13 cellular contexts compared by ENCODE assay signal in genomic region chrX:46577116-46578005, GRCh38. TPM values are rescaled to one million over a fixed set of nuclear protein-coding genes. Genes with fewer than 3 reads are reported as not detected.
DNase-seq lines count a peak whose midpoint lies in the region; ATAC-seq, FAIRE-seq and TF ChIP-seq lines count a peak whose summit lies in the region.
"Had no signal": no experiment of that assay in that cellular context is flagged by ENCODE, and none has a peak within 500 bp of the region (broad histone marks: within the 10 kb centered on the region; RNA-seq: fewer than 3 reads in every experiment).

No MANE protein-coding gene starts in this region.

- H3K9me2 ChIP-seq in SK-N-SH, result no peaks in the 10 kb centered on the region

- peaks cover 11% of the 10 kb centered on the region for H3F3A ChIP-seq in SK-N-SH (replicated peaks; ENCODE audit: insufficient read depth)

- H3K4me3 Mint-ChIP-seq in activated T-helper 2 cell treated with anti-CD3 and anti-CD28 coated beads, Interferon-gamma antibody, Interleukin-2, Interleukin-4, amounts not matched to agents 10 μg/mL and 5 μg/mL and 100 μg/mL, durations not matched to agents 14 hours and 24 hours and 36 hours (ENCODE audit: low read depth), result peak overlapping the region; percentile 62

- H3K4me2 ChIP-seq in SK-N-SH, result peak overlapping the region; percentile 82

- TF ChIP-seq CTCF in SK-N-SH (IDR thresholded peaks at IDR 0.05), result no peak
- no peak for TF ChIP-seq CTCF in kidney (IDR thresholded peaks at IDR 0.05; ENCODE audit: borderline replicate concordance, extremely low read depth, insufficient read depth)

- DNase-seq in SK-N-SH (no peak), GM12891 (ENCODE audit: insufficient read length, low spot score) (no peak), kidney tubule cell (ENCODE audit: low spot score) (peak; percentile 72), kidney (no peak), Kasumi-1 (lab: John Stamatoyannopoulos, UW) (no peak), NCI-H510A (lab: John Stamatoyannopoulos, UW) (no peak)
- no peak for DNase-seq in activated T-helper 2 cell treated with anti-CD3 and anti-CD28 coated beads, Interferon-gamma antibody, Interleukin-2, Interleukin-4, amounts not matched to agents 10 μg/mL and 5 μg/mL and 100 μg/mL, durations not matched to agents 14 hours and 24 hours and 36 hours (ENCODE audit: low spot score)
- DNase-seq: activated effector memory CD4-positive, alpha-beta T cell treated with Interleukin-2 at 50 U/mL for 16 hours; endodermal cell; NCI-H2107; stimulated activated CD8-positive, alpha-beta memory T cell treated with anti-CD3 and anti-CD28 coated beads, Interleukin-4, amount 100 ng/mL, for 48 hours had no signal

- WGBS in SK-N-SH (ENCODE audit: low lambda C conversion rate), result 18% methylated on average over 7 of the region's 7 CpGs

- H3K9ac ChIP-seq in SK-N-SH (no peak overlapping the region), kidney (ENCODE audit: low read length in 2 of 2) (no peak overlapping the region)

- TF ChIP-seq RAD21 in SK-N-SH (IDR thresholded peaks at IDR 0.05; ENCODE audit: low read length), result no peak

- intact Hi-C loops in activated T-helper 2 cell treated with anti-CD3 and anti-CD28 coated beads, Interferon-gamma antibody, Interleukin-2, Interleukin-4, amounts not matched to agents 10 μg/mL and 5 μg/mL and 100 μg/mL, durations not matched to agents 14 hours and 24 hours and 36 hours (cut with micrococcal nuclease), result loop anchor here (10.0 kb wide), 1 partner anchor 217 kb away; no protein-coding TSS in a partner anchor
- intact Hi-C loops in kidney (cut with DNase I), result no loop called here

- no peaks in the 10 kb centered on the region for H4K20me1 ChIP-seq in SK-N-SH (ENCODE audit: insufficient read depth)

- peaks cover 25% of the 10 kb centered on the region; the same call in 1 of the 2 replicates for H3K79me2 ChIP-seq in SK-N-SH (ENCODE audit: insufficient read depth)

- H3K9me3 ChIP-seq in SK-N-SH (no peaks in the 10 kb centered on the region), kidney (ENCODE audit: control insufficient read depth in 1 of 2, low read length in 2 of 2) (no peaks in the 10 kb centered on the region)

- H3K4me1 ChIP-seq in SK-N-SH (ENCODE audit: control insufficient read depth in 1 of 2, insufficient read depth in 2 of 2, low read depth in 1 of 2, low read length in 1 of 2) (peaks cover 0 to 2% of the 10 kb centered on the region in 2 experiments; a peak in 1 of 4 replicates), kidney (ENCODE audit: control insufficient read depth in 1 of 2, insufficient read depth in 1 of 2, low read depth in 1 of 2, low read length in 2 of 2) (no peaks in the 10 kb centered on the region)

- no peak for ATAC-seq in SK-N-SH treated with all-trans-retinoic acid at 6 μM for 48 hours

- H3K9me3 Mint-ChIP-seq in activated T-helper 2 cell treated with anti-CD3 and anti-CD28 coated beads, Interferon-gamma antibody, Interleukin-2, Interleukin-4, amounts not matched to agents 10 μg/mL and 5 μg/mL and 100 μg/mL, durations not matched to agents 14 hours and 24 hours and 36 hours, result no peaks in the 10 kb centered on the region

- FAIRE-seq in GM12891 (lab: Jason Lieb, UNC), result peak; percentile 61
- no peak for FAIRE-seq in kidney (lab: Jason Lieb, UNC)
- FAIRE-seq: A204.1 had no signal

- no peak overlapping the region for H3K27ac Mint-ChIP-seq in activated T-helper 2 cell treated with anti-CD3 and anti-CD28 coated beads, Interferon-gamma antibody, Interleukin-2, Interleukin-4, amounts not matched to agents 10 μg/mL and 5 μg/mL and 100 μg/mL, durations not matched to agents 14 hours and 24 hours and 36 hours
- H3K27ac Mint-ChIP-seq: endodermal cell had no signal

- H3K27me3 ChIP-seq in SK-N-SH (ENCODE audit: insufficient read depth), result no peaks in the 10 kb centered on the region

- peaks cover 18% of the 10 kb centered on the region for H3K36me3 Mint-ChIP-seq in activated T-helper 2 cell treated with anti-CD3 and anti-CD28 coated beads, Interferon-gamma antibody, Interleukin-2, Interleukin-4, amounts not matched to agents 10 μg/mL and 5 μg/mL and 100 μg/mL, durations not matched to agents 14 hours and 24 hours and 36 hours (ENCODE audit: low read depth)

- H3K36me3 ChIP-seq in SK-N-SH (replicated peaks in 1 of 2; ENCODE audit: control insufficient read depth in 1 of 2, insufficient read depth in 2 of 2, low read length in 1 of 2) (peaks cover 0 to 3% of the 10 kb centered on the region in 2 experiments), kidney (ENCODE audit: control insufficient read depth in 1 of 2, insufficient read depth in 2 of 2, low read length in 2 of 2) (no peaks in the 10 kb centered on the region)

- peaks cover 29% of the 10 kb centered on the region for H3K4me1 Mint-ChIP-seq in activated T-helper 2 cell treated with anti-CD3 and anti-CD28 coated beads, Interferon-gamma antibody, Interleukin-2, Interleukin-4, amounts not matched to agents 10 μg/mL and 5 μg/mL and 100 μg/mL, durations not matched to agents 14 hours and 24 hours and 36 hours (ENCODE audit: low read depth)

- CTCF ChIA-PET in SK-N-SH (lab: Yijun Ruan, JAX), result no interaction called here

- H3K4me3 ChIP-seq in SK-N-SH (ENCODE audit: low read depth in 2 of 2, low read length in 1 of 2), result peak overlapping the region in 1 of 2 experiments; percentile 11; a peak in 1 of 4 replicates
- no peak overlapping the region for H3K4me3 ChIP-seq in kidney (ENCODE audit: low read length in 2 of 2)

- no peak overlapping the region for H2AFZ ChIP-seq in SK-N-SH (ENCODE audit: low read depth)

- POLR2A ChIA-PET in SK-N-SH (lab: Yijun Ruan, JAX), result interaction anchor here (0.7 kb wide), 1 partner anchor 9 kb away, joined by 3 read pairs; no protein-coding TSS in a partner anchor

- no peak for TF ChIP-seq POLR2A in GM12891 (IDR thresholded peaks at IDR 0.05; ENCODE audit: low read depth, low read length)

- H3K27ac ChIP-seq in SK-N-SH (ENCODE audit: low read depth in 2 of 2, low read length in 1 of 2) (peak overlapping the region in 1 of 2 experiments; percentile 53; a peak in 2 of 4 replicates), kidney (ENCODE audit: low read depth in 2 of 2, low read length in 2 of 2) (no peak overlapping the region)

- no peak for TF ChIP-seq EP300 in SK-N-SH (IDR thresholded peaks at IDR 0.05; ENCODE audit: borderline replicate concordance in 1 of 2, low read depth in 1 of 2, low read length in 1 of 2)

- H3K27me3 Mint-ChIP-seq in activated T-helper 2 cell treated with anti-CD3 and anti-CD28 coated beads, Interferon-gamma antibody, Interleukin-2, Interleukin-4, amounts not matched to agents 10 μg/mL and 5 μg/mL and 100 μg/mL, durations not matched to agents 14 hours and 24 hours and 36 hours (ENCODE audit: low read depth), result no peaks in the 10 kb centered on the region

TF ChIP-seq in SK-N-SH, 30 proteins besides CTCF, POLR2A, EP300 and RAD21 (continues in another document):
- no peak for TF ChIP-seq SMC3 (IDR thresholded peaks at IDR 0.05; ENCODE audit: low read depth, low read length)
- no peak for TF ChIP-seq TAF1 (IDR thresholded peaks at IDR 0.05; ENCODE audit: borderline replicate concordance, low read depth, low read length)
- TF ChIP-seq RCOR1 (IDR thresholded peaks at IDR 0.05; ENCODE audit: low read length), result no peak

TF ChIP-seq in SK-N-SH treated with all-trans-retinoic acid at 6 μM for 48 hours, 23 proteins besides CTCF, POLR2A, EP300 and RAD21 (continues in another document):
- TF ChIP-seq ESRRG (CRISPR knock-in tag; IDR thresholded peaks at IDR 0.05), result no peak
- no peak for TF ChIP-seq CREB5 (CRISPR knock-in tag; IDR thresholded peaks at IDR 0.05; ENCODE audit: low read depth)
- TF ChIP-seq ZNF8 (CRISPR knock-in tag; IDR thresholded peaks at IDR 0.05), result no peak

TF ChIP-seq in GM12891, 5 proteins besides CTCF, POLR2A, EP300 and RAD21:
- TF ChIP-seq POU2F2 (IDR thresholded peaks at IDR 0.05; ENCODE audit: low read depth, low read length) (no peak), TAF1 (IDR thresholded peaks at IDR 0.05; ENCODE audit: low read depth, low read length) (no peak), SPI1 (IDR thresholded peaks at IDR 0.05; ENCODE audit: low read depth, low read length) (no peak), PAX5 (IDR thresholded peaks at IDR 0.05; ENCODE audit: insufficient read depth, low read length, severe bottlenecking) (no peak), POLR2AphosphoS5 (IDR thresholded peaks at IDR 0.05; ENCODE audit: low read depth, low read length) (no peak)

RNA-seq across cellular contexts. Expression of gene CHST7, which starts 3.8 kb away (rescaled TPM):
- polyA plus RNA-seq in SK-N-SH (2012; rRNA removed) (6.2 and 6.5 TPM in 2 replicates), kidney (ENCODE audit: insufficient read depth, low read depth, low replicate concordance) (2.0 TPM)
- 4.1 and 6.3 TPM in 2 replicates for polyA plus RNA-seq in SK-N-SH (2012; cell fraction: cytosol; rRNA removed)
- polyA plus RNA-seq in SK-N-SH (2012; cell fraction: nucleus; rRNA removed), result 5.3 and 5.9 TPM in 2 replicates
- 5.2 TPM for polyA plus RNA-seq in GM12891 (2012; ENCODE audit: low read depth, missing spikeins)
- 3.8 TPM in 2 replicates for total RNA-seq in activated T-helper 2 cell treated with anti-CD3 and anti-CD28 coated beads, Interferon-gamma antibody, Interleukin-2, Interleukin-4, amounts not matched to agents 10 μg/mL and 5 μg/mL and 100 μg/mL, durations not matched to agents 14 hours and 24 hours and 36 hours
- total RNA-seq in kidney, result 9.0 TPM

RNA-seq across cellular contexts. Expression of gene ZNF674, which starts 32.1 kb away (rescaled TPM):
- polyA plus RNA-seq in SK-N-SH (2012; rRNA removed) (2.3 and 4.3 TPM in 2 replicates), kidney (ENCODE audit: insufficient read depth, low read depth, low replicate concordance) (1.4 TPM)
- 2.2 and 2.4 TPM in 2 replicates for polyA plus RNA-seq in SK-N-SH (2012; cell fraction: cytosol; rRNA removed)
- 6.9 and 10.7 TPM in 2 replicates for polyA plus RNA-seq in SK-N-SH (2012; cell fraction: nucleus; rRNA removed)
- polyA plus RNA-seq in GM12891 (2012; ENCODE audit: low read depth, missing spikeins), result 1.2 TPM
- total RNA-seq in activated T-helper 2 cell treated with anti-CD3 and anti-CD28 coated beads, Interferon-gamma antibody, Interleukin-2, Interleukin-4, amounts not matched to agents 10 μg/mL and 5 μg/mL and 100 μg/mL, durations not matched to agents 14 hours and 24 hours and 36 hours, result 2.4 and 2.5 TPM in 2 replicates
- 6.3 TPM for total RNA-seq in kidney
